ENCODE assay signal across 8 cellular contexts in genomic region chr9:4985376-4986266, GRCh38. TPM values are rescaled to one million over a fixed set of nuclear protein-coding genes. Genes with fewer than 3 reads are reported as not detected.
DNase-seq lines count a peak whose midpoint lies in the region; ATAC-seq, FAIRE-seq and TF ChIP-seq lines count a peak whose summit lies in the region.

No MANE protein-coding gene starts in this region.

- CTCF ChIA-PET in activated CD4-positive, alpha-beta memory T cell treated with anti-CD3 and anti-CD28 coated beads, Interleukin-2, amount 10 ng/mL, durations not matched to agents 7 days and 5 days (lab: Charles Lee): interaction anchor here (0.9 to 5.8 kb wide), 17 partner anchors 9 to 615 kb away, joined by 3 to 54 read pairs (median 4); partner anchors contain the start of gene RCL1
- CTCF ChIA-PET in endothelial cell of umbilical vein (lab: Charles Lee): interaction anchor here (1.1 to 6.7 kb wide), 8 partner anchors 49 to 615 kb away, joined by 3 to 215 read pairs (median 6); partner anchors contain the start of gene RCL1

- peaks cover 34% of the 10 kb centered on the region for H3K79me2 ChIP-seq in endothelial cell of umbilical vein (ENCODE audit: control insufficient read depth, insufficient read depth, low read length)

- no peak for TF ChIP-seq CTCF in endothelial cell of umbilical vein (IDR thresholded peaks at IDR 0.05; ENCODE audit: extremely low read depth in 1 of 2, insufficient read depth in 1 of 2, low read depth in 1 of 2, low read length in 2 of 2)
- TF ChIP-seq CTCF in mesothelial cell of epicardium (IDR thresholded peaks at IDR 0.05; ENCODE audit: unreplicated experiment): no peak
- no peak for TF ChIP-seq CTCF in suprapubic skin (IDR thresholded peaks at IDR 0.05)

- 0 out of 2 replicates have a peak, but pooled peaks cover 1% of the 10 kb centered on the region for H3K27me3 ChIP-seq in H7 (ENCODE audit: control insufficient read depth, insufficient read depth, low read length)
- no peaks in the 10 kb centered on the region for H3K27me3 ChIP-seq in endothelial cell of umbilical vein (ENCODE audit: control insufficient read depth in 2 of 2, insufficient read depth in 2 of 2, low read length in 2 of 2)
- no peaks in the 10 kb centered on the region for H3K27me3 ChIP-seq in suprapubic skin

- H3K9ac ChIP-seq in endothelial cell of umbilical vein (replicated peaks; ENCODE audit: extremely low read depth, insufficient read depth, low read length): peak overlapping the region; percentile 86

- dilution Hi-C loops in endothelial cell of umbilical vein (cut with MboI; ENCODE audit: extremely low pct_ligation_motif_present, low sequenced_read_pairs): no loop called here

- under 1% methylated on average over 16 of the region's 44 CpGs for WGBS in suprapubic skin

- TF ChIP-seq POLR2A in endothelial cell of umbilical vein (IDR thresholded peaks at IDR 0.05; ENCODE audit: low read depth, low read length): no peak
- TF ChIP-seq POLR2A in suprapubic skin (IDR thresholded peaks at IDR 0.05): no peak

- peak overlapping the region; percentile 86 for H2AFZ ChIP-seq in endothelial cell of umbilical vein (ENCODE audit: low read depth, low read length)

- H3K36me3 Mint-ChIP-seq in activated CD4-positive, alpha-beta memory T cell treated with anti-CD3 and anti-CD28 coated beads, Interleukin-2, amount 10 ng/mL, durations not matched to agents 7 days and 5 days (ENCODE audit: low read depth): peaks cover 12% of the 10 kb centered on the region
- no peaks in the 10 kb centered on the region for H3K36me3 Mint-ChIP-seq in mesothelial cell of epicardium

- peaks cover 36% of the 10 kb centered on the region for H3K4me1 ChIP-seq in endothelial cell of umbilical vein (ENCODE audit: control insufficient read depth, extremely low read depth, insufficient read depth, low read length)
- H3K4me1 ChIP-seq in suprapubic skin: peaks cover 43% of the 10 kb centered on the region

- H3K4me1 Mint-ChIP-seq in activated CD4-positive, alpha-beta memory T cell treated with anti-CD3 and anti-CD28 coated beads, Interleukin-2, amount 10 ng/mL, durations not matched to agents 7 days and 5 days: peaks cover 41% of the 10 kb centered on the region
- H3K4me1 Mint-ChIP-seq in mesothelial cell of epicardium: peaks cover 18% of the 10 kb centered on the region

- no peak for TF ChIP-seq EP300 in suprapubic skin (IDR thresholded peaks at IDR 0.05)

- POLR2A ChIA-PET in activated CD4-positive, alpha-beta memory T cell treated with anti-CD3 and anti-CD28 coated beads, Interleukin-2, amount 10 ng/mL, durations not matched to agents 7 days and 5 days (lab: Charles Lee): interaction anchor here (0.7 to 3.5 kb wide), 33 partner anchors 10 to 1458 kb away, joined by 3 to 41 read pairs (median 5); partner anchors contain the start of genes AK3, CD274, CDC37L1 and PLGRKT
- POLR2A ChIA-PET in endothelial cell of umbilical vein (lab: Charles Lee): interaction anchor here (0.6 to 1.3 kb wide), 4 partner anchors 61 to 222 kb away, joined by 3 to 5 read pairs (median 4); partner anchors contain the start of gene RCL1

- peak overlapping the region; percentile 87 for H3K4me3 Mint-ChIP-seq in activated CD4-positive, alpha-beta memory T cell treated with anti-CD3 and anti-CD28 coated beads, Interleukin-2, amount 10 ng/mL, durations not matched to agents 7 days and 5 days
- peak overlapping the region; percentile 94 for H3K4me3 Mint-ChIP-seq in mesothelial cell of epicardium

- no peaks in the 10 kb centered on the region for H3K36me3 ChIP-seq in H7 (replicated peaks; ENCODE audit: control insufficient read depth, insufficient read depth, low read length)
- H3K36me3 ChIP-seq in endothelial cell of umbilical vein (ENCODE audit: control insufficient read depth in 2 of 2, extremely low read depth in 1 of 2, insufficient read depth in 2 of 2, low read length in 2 of 2): peaks cover 0 to 2% of the 10 kb centered on the region in 2 experiments
- peaks cover 4% of the 10 kb centered on the region for H3K36me3 ChIP-seq in suprapubic skin

- intact Hi-C loops in endothelial cell of umbilical vein (cut with micrococcal nuclease): loop anchor here (1.0 to 5.0 kb wide), 5 partner anchors 151 to 607 kb away; partner anchors contain the start of gene RCL1

- H3K4me3 ChIP-seq in H7 (ENCODE audit: insufficient read depth, low read depth, low read length) (peak overlapping the region; percentile 75), endothelial cell of umbilical vein (replicated peaks in 1 of 3; ENCODE audit: insufficient read depth in 1 of 3, low read depth in 1 of 3, low read length in 3 of 3) (peak overlapping the region; percentile 63 to 86 (median 79)), suprapubic skin (peak overlapping the region; percentile 98)

- no peaks in the 10 kb centered on the region for H3K27me3 Mint-ChIP-seq in activated CD4-positive, alpha-beta memory T cell treated with anti-CD3 and anti-CD28 coated beads, Interleukin-2, amount 10 ng/mL, durations not matched to agents 7 days and 5 days
- H3K27me3 Mint-ChIP-seq in mesothelial cell of epicardium (ENCODE audit: low read depth): peaks cover 3% of the 10 kb centered on the region

- H3K4me2 ChIP-seq in endothelial cell of umbilical vein (ENCODE audit: insufficient read depth, low read length): peak overlapping the region; percentile 99

- ATAC-seq in HG03135 (IDR thresholded peaks at IDR 0.05; ENCODE audit: unreplicated experiment): no peak

- H3K9me1 ChIP-seq in endothelial cell of umbilical vein (replicated peaks; ENCODE audit: control insufficient read depth, extremely low read depth, insufficient read depth, low read length): no peaks in the 10 kb centered on the region

- H3K9me3 Mint-ChIP-seq in activated CD4-positive, alpha-beta memory T cell treated with anti-CD3 and anti-CD28 coated beads, Interleukin-2, amount 10 ng/mL, durations not matched to agents 7 days and 5 days: no peaks in the 10 kb centered on the region
- no peaks in the 10 kb centered on the region for H3K9me3 Mint-ChIP-seq in mesothelial cell of epicardium

- FAIRE-seq in endothelial cell of umbilical vein (lab: Jason Lieb, UNC): peak; percentile 18

- no peaks in the 10 kb centered on the region for H4K20me1 ChIP-seq in endothelial cell of umbilical vein (replicated peaks; ENCODE audit: control insufficient read depth, extremely low read depth, insufficient read depth, low read length)

- BruUV-seq in endothelial cell of umbilical vein (replicated peaks; lab: Mats Ljungman, UMichigan): TSS peak; percentile 41

- peak overlapping the region; percentile 90 for H3K27ac Mint-ChIP-seq in activated CD4-positive, alpha-beta memory T cell treated with anti-CD3 and anti-CD28 coated beads, Interleukin-2, amount 10 ng/mL, durations not matched to agents 7 days and 5 days
- peak overlapping the region; percentile 84 for H3K27ac Mint-ChIP-seq in mesothelial cell of epicardium

- H3K9me3 ChIP-seq in endothelial cell of umbilical vein (replicated peaks; ENCODE audit: control insufficient read depth, insufficient read depth, low read length) (no peaks in the 10 kb centered on the region), suprapubic skin (no peaks in the 10 kb centered on the region)

- H3K27ac ChIP-seq in endothelial cell of umbilical vein (ENCODE audit: insufficient read depth, low read depth, low read length) (peak overlapping the region; percentile 90), suprapubic skin (peak overlapping the region; percentile 98)

- peak; percentile 25 for DNase-seq in DMS53 treated with DMSO at 0.1 percent for 48 hours (lab: John Stamatoyannopoulos, UW; ENCODE audit: unreplicated experiment)
- peak; percentile 28 for DNase-seq in H7
- peak; percentile 47 for DNase-seq in NCI-H1105 treated with DMSO at 0.1 percent for 48 hours (lab: John Stamatoyannopoulos, UW)
- DNase-seq in activated CD4-positive, alpha-beta memory T cell treated with anti-CD3 and anti-CD28 coated beads, Interleukin-2, amount 10 ng/mL, durations not matched to agents 7 days and 5 days: peak; percentile 39
- peak; percentile 67 for DNase-seq in endothelial cell of umbilical vein (ENCODE audit: low read depth, low spot score)
- peak in 1 of 2 experiments; percentile 53 for DNase-seq in mesothelial cell of epicardium (ENCODE audit: low spot score in 2 of 2, unreplicated experiment in 2 of 2)
- peak; percentile 64 to 80 for DNase-seq in suprapubic skin (ENCODE audit: low spot score in 2 of 2)

TF ChIP-seq in endothelial cell of umbilical vein, 7 proteins besides CTCF, POLR2A, EP300 and RAD21:
- TF ChIP-seq POLR2AphosphoS5 (IDR thresholded peaks at IDR 0.05; ENCODE audit: insufficient read depth, low read depth, low read length) (no peak), JUN (IDR thresholded peaks at IDR 0.05; ENCODE audit: borderline replicate concordance, insufficient read depth, insufficient read length, low read depth) (no peak), MYC (IDR thresholded peaks at IDR 0.05; ENCODE audit: low read depth, low read length) (no peak)
TF ChIP-seq in endothelial cell of umbilical vein: peak in this region for 0.

RNA-seq across cellular contexts. Expression of gene JAK2, which starts 0.5 kb away (rescaled TPM):
- total RNA-seq in H7 (2014; rRNA removed; shearing (Covaris generic)): 2.8 and 4.8 TPM in 2 replicates
- 10 to 100 TPM; 27.2 to 30.0 TPM for total RNA-seq in activated CD4-positive, alpha-beta memory T cell treated with anti-CD3 and anti-CD28 coated beads, Interleukin-2, amount 10 ng/mL, durations not matched to agents 7 days and 5 days
- total RNA-seq in endothelial cell of umbilical vein: 9.7 and 10.3 TPM in 2 replicates
- 1.6 and 2.1 TPM in 2 replicates for polyA plus RNA-seq in endothelial cell of umbilical vein
- 2.1 and 2.7 TPM in 2 replicates for polyA plus RNA-seq in endothelial cell of umbilical vein (2011; cell fraction: cytosol; rRNA removed)
- 6.6 and 7.7 TPM in 2 replicates for polyA plus RNA-seq in endothelial cell of umbilical vein (2011; cell fraction: nucleus; rRNA removed)
- polyA plus RNA-seq in endothelial cell of umbilical vein (2012): 5.3 and 6.2 TPM in 2 replicates
- 9.5 and 11.0 TPM in 2 replicates for polyA minus RNA-seq in endothelial cell of umbilical vein
- 4.8 TPM for polyA minus RNA-seq in endothelial cell of umbilical vein (2011; cell fraction: cytosol; rRNA and poly(A)+ RNA removed)
- 24.3 and 35.7 TPM in 2 replicates for polyA minus RNA-seq in endothelial cell of umbilical vein (2011; cell fraction: nucleus; rRNA and poly(A)+ RNA removed)
- 5.3 to 6.7 TPM (median 6.6 TPM) in 3 replicates for total RNA-seq in mesothelial cell of epicardium
- 10 to 100 TPM; 25.4 to 64.0 (median 36.5) TPM for total RNA-seq in suprapubic skin
